Comparison of ENCODE assay signal across 8 cellular contexts in genomic region chr9:89278997-89279739, GRCh38. TPM values are rescaled to one million over a fixed set of nuclear protein-coding genes. Genes with fewer than 3 reads are reported as not detected.
DNase-seq lines count a peak whose midpoint lies in the region; ATAC-seq and TF ChIP-seq lines count a peak whose summit lies in the region.

No MANE protein-coding gene starts in this region.

- no peak overlapping the region for H3K9ac ChIP-seq in DND-41 (ENCODE audit: low read depth, low read length)

- H2AFZ ChIP-seq in DND-41 (ENCODE audit: low read depth, low read length), result no peak overlapping the region

- TF ChIP-seq CTCF in 22Rv1 (IDR thresholded peaks at IDR 0.05), result peak; percentile 80
- peak; percentile 80 for TF ChIP-seq CTCF in DND-41 (IDR thresholded peaks at IDR 0.05; ENCODE audit: borderline replicate concordance, extremely low read depth, low read length, poor library complexity, severe bottlenecking)
- TF ChIP-seq CTCF in fibroblast of villous mesenchyme (IDR thresholded peaks at IDR 0.05; ENCODE audit: insufficient read depth, low read depth, low read length), result peak; percentile 81

- H3K36me3 ChIP-seq in DND-41 (ENCODE audit: insufficient read depth, low read length), result no peaks in the 10 kb centered on the region

- peaks cover 30% of the 10 kb centered on the region for H3K4me1 ChIP-seq in DND-41 (ENCODE audit: insufficient read depth, low read length)

- no peak overlapping the region for H3K27ac ChIP-seq in 22Rv1
- no peak overlapping the region for H3K27ac ChIP-seq in DND-41 (ENCODE audit: low read length)

- H3K4me2 ChIP-seq in DND-41 (ENCODE audit: insufficient read depth, low read length), result no peak overlapping the region

- DNase-seq in DND-41 (peak; percentile 15), SW480 (ENCODE audit: low spot score) (peak; percentile 56), fibroblast of villous mesenchyme (ENCODE audit: low read depth) (peak; percentile 72), renal cortical epithelial cell (ENCODE audit: low read depth) (peak; percentile 62)
- DNase-seq in Jurkat, Clone E6-1 (ENCODE audit: low read depth, low spot score), result peak; percentile 73
- no peak for DNase-seq in activated naive CD4-positive, alpha-beta T cell treated with Interleukin-2 at 50 U/mL for 16 hours

- no peaks in the 10 kb centered on the region for H3K27me3 ChIP-seq in DND-41 (ENCODE audit: insufficient read depth, low read length, poor library complexity)

- no peaks in the 10 kb centered on the region for H3K79me2 ChIP-seq in DND-41 (ENCODE audit: insufficient read depth, low read length)

- peaks cover 16% of the 10 kb centered on the region for H3K9me3 ChIP-seq in DND-41 (ENCODE audit: insufficient read depth, low read length, severe bottlenecking)

- ATAC-seq in DND-41 (ENCODE audit: insufficient read depth, low read depth) (peak; percentile 48), HG02763 (IDR thresholded peaks at IDR 0.05; ENCODE audit: unreplicated experiment) (no peak)

- H3K4me3 ChIP-seq in DND-41 (ENCODE audit: low read depth in 1 of 2, low read length in 2 of 2), result no peak overlapping the region
- no peak overlapping the region for H3K4me3 ChIP-seq in Jurkat, Clone E6-1 (ENCODE audit: low read length)
- H3K4me3 ChIP-seq in fibroblast of villous mesenchyme (ENCODE audit: low read depth, low read length), result no peak overlapping the region

- H4K20me1 ChIP-seq in DND-41 (ENCODE audit: insufficient read depth, low read length), result no peaks in the 10 kb centered on the region

RNA-seq across cellular contexts. Expression of gene CKS2, which starts 31.8 kb away (rescaled TPM):
- 517 TPM for polyA plus RNA-seq in Jurkat, Clone E6-1 (2012; ENCODE audit: insufficient read depth, insufficient read length)
- total RNA-seq in fibroblast of villous mesenchyme (78.0 and 228 TPM in 2 replicates), renal cortical epithelial cell (69.7 and 208 TPM in 2 replicates)

RNA-seq across cellular contexts. Expression of gene SECISBP2, which starts 39.1 kb away (rescaled TPM):
- 69.2 TPM for polyA plus RNA-seq in Jurkat, Clone E6-1 (2012; ENCODE audit: insufficient read depth, insufficient read length)
- total RNA-seq in fibroblast of villous mesenchyme (23.3 and 27.4 TPM in 2 replicates), renal cortical epithelial cell (23.8 and 41.0 TPM in 2 replicates)
